12 cellular contexts compared by ENCODE assay signal in the genomic region with DNA sequence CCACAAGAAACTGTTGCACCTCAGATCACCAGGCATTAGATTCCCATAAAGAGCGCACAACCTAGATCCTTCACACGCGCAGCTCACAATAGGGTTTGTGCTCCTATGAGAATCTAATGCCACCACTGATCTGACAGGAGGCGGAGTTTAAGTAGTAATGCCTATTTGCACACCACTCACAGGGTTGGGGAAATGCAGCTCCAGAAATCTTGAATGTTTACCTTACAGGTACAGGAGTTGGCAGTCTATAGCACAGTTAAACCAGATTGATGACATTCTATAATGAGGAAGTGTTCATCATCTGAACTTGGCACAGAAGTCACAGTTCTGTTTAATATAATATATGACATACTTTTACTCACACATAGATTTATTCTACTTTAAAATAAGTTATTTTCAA.
"Had no signal": no experiment of that assay in that cellular context is flagged by ENCODE, and none has a peak within 500 bp of the region (broad histone marks: within the 10 kb centered on the region; RNA-seq: fewer than 3 reads in every experiment).

No MANE protein-coding gene starts in this region.

- H3K4me3 ChIP-seq: ovary, sigmoid colon, tibial nerve had no signal

- H3K36me3 ChIP-seq: ovary, sigmoid colon, tibial nerve had no signal

- H3K27ac ChIP-seq: ovary, sigmoid colon, tibial nerve had no signal

- H3K27me3 ChIP-seq: ovary, sigmoid colon, tibial nerve had no signal

- DNase-seq: activated naive CD4-positive, alpha-beta T cell; activated naive CD8-positive, alpha-beta T cell treated with anti-CD3 and anti-CD28 coated beads, Interleukin-2, amount 10 ng/mL, durations not matched to agents 7 days and 5 days; cortex of kidney; effector CD8-positive, alpha-beta T cell; foreskin melanocyte; head of caudate nucleus; immature natural killer cell; midbrain; ovary; sigmoid colon; stimulated activated CD4-positive, alpha-beta T cell treated with anti-CD3 and anti-CD28 coated beads, Interleukin-2, amount 100 ng/mL, for 24 hours had no signal

- H3K4me1 ChIP-seq: tibial nerve had no signal

- H3K9me3 ChIP-seq: ovary, sigmoid colon, tibial nerve had no signal
